In the genomic region with DNA sequence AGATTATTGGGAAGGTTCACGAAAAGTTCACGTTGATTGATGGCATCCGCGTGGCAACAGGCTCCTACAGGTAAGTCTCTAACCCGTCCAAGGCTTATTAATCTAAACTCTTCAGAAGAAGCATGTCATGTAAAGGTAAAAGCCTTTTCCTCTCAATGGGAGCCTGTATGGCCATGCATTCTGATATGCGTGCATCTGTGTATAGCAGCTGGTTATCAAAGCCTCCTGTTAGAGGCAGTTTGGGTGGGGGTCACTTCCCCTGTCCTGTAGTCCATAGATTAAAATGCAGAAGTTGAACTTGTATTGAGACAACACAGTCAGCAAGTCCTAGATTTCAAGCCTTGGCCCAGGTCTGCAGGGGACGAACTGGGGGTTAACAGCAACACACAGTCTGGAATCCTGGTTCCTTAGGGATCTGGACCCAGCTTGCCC, we compare ENCODE assay signal across 1 cellular context.
TF ChIP-seq lines count a peak whose summit lies in the region.

No MANE protein-coding gene starts in this region.

TF ChIP-seq in K562, 482 proteins besides CTCF, POLR2A, EP300 and RAD21 (continued from another document and continues in another):
- TF ChIP-seq, protein P1, sequence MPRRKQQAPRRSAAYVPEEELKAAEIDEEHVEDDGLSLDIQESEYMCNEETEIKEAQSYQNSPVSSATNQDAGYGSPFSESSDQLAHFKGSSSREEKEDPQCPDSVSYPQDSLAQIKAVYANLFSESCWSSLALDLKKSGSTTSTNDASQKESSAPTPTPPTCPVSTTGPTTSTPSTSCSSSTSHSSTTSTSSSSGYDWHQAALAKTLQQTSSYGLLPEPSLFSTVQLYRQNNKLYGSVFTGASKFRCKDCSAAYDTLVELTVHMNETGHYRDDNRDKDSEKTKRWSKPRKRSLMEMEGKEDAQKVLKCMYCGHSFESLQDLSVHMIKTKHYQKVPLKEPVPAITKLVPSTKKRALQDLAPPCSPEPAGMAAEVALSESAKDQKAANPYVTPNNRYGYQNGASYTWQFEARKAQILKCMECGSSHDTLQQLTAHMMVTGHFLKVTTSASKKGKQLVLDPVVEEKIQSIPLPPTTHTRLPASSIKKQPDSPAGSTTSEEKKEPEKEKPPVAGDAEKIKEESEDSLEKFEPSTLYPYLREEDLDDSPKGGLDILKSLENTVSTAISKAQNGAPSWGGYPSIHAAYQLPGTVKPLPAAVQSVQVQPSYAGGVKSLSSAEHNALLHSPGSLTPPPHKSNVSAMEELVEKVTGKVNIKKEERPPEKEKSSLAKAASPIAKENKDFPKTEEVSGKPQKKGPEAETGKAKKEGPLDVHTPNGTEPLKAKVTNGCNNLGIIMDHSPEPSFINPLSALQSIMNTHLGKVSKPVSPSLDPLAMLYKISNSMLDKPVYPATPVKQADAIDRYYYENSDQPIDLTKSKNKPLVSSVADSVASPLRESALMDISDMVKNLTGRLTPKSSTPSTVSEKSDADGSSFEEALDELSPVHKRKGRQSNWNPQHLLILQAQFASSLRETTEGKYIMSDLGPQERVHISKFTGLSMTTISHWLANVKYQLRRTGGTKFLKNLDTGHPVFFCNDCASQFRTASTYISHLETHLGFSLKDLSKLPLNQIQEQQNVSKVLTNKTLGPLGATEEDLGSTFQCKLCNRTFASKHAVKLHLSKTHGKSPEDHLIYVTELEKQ (CRISPR knock-in tag; IDR thresholded peaks at IDR 0.05): no peak
- TF ChIP-seq MEF2D (tag; conservative IDR thresholded peaks at IDR 0.05; ENCODE audit: low read depth) (peak; percentile 74; the same call in 1 of the 2 replicates), MXI1 (IDR thresholded peaks at IDR 0.05; ENCODE audit: low read depth, low read length) (peak; percentile 84; the same call in 1 of the 2 replicates), FOS (IDR thresholded peaks at IDR 0.05; ENCODE audit: extremely low read depth, insufficient read length) (no peak), SIRT6 (IDR thresholded peaks at IDR 0.05; ENCODE audit: low read depth, low read length) (no peak), PRPF4 (IDR thresholded peaks at IDR 0.05; ENCODE audit: insufficient read depth, low read depth, low read length, poor library complexity, severe bottlenecking) (no peak), XRCC4 (IDR thresholded peaks at IDR 0.05; ENCODE audit: extremely low read depth, insufficient read depth, insufficient read length) (no peak), GABPB1 (CRISPR knock-in tag; IDR thresholded peaks at IDR 0.05) (peak; percentile 63), ZNF263 (CRISPR knock-in tag; IDR thresholded peaks at IDR 0.05; ENCODE audit: borderline replicate concordance) (no peak; the same call in 1 of the 2 replicates), SRSF1 (IDR thresholded peaks at IDR 0.05; ENCODE audit: low read depth, low read length) (no peak), MIER1 (IDR thresholded peaks at IDR 0.05; ENCODE audit: low read depth) (no peak), ADNP (tag; IDR thresholded peaks at IDR 0.05) (no peak), ZNF778 (CRISPR knock-in tag; IDR thresholded peaks at IDR 0.05) (no peak), ZNF431 (CRISPR knock-in tag; IDR thresholded peaks at IDR 0.05) (0 out of 2 replicates have a peak, but pooled peaks have one; percentile 17), ZBTB7A (IDR thresholded peaks at IDR 0.05; ENCODE audit: borderline replicate concordance, control insufficient read depth, low read depth, low read length) (peak; percentile 90), CREB1 (IDR thresholded peaks at IDR 0.05) (peak; percentile 81), CREB1 (CRISPR knock-in tag; IDR thresholded peaks at IDR 0.05) (peak; percentile 25; the same call in 1 of the 2 replicates), MCM3 (IDR thresholded peaks at IDR 0.05) (no peak), JUND (IDR thresholded peaks at IDR 0.05; ENCODE audit: borderline replicate concordance, low read depth, low read length) (peak; percentile 65), JUND (tag; IDR thresholded peaks at IDR 0.05; ENCODE audit: borderline replicate concordance, low read depth, low read length) (no peak; the same call in 2 of the 3 replicates), ZKSCAN8 (CRISPR knock-in tag; IDR thresholded peaks at IDR 0.05) (peak; percentile 80; the same call in 1 of the 2 replicates), KLF1 (tag; IDR thresholded peaks at IDR 0.05) (peak; percentile 91), TSC22D4 (tag; IDR thresholded peaks at IDR 0.05) (no peak), CBX3 (IDR thresholded peaks at IDR 0.05; ENCODE audit: borderline replicate concordance in 1 of 2, low read length in 2 of 2) (peak in 1 of 2 experiments; percentile 49; a peak in 1 of 3 replicates), FOXA3 (CRISPR knock-in tag; conservative IDR thresholded peaks at IDR 0.05 in 1 of 2, IDR thresholded peaks at IDR 0.05 in 1 of 2) (peak; percentile 52 to 64; a peak in 1 of 4 replicates), ZNF76 (CRISPR knock-in tag; IDR thresholded peaks at IDR 0.05; ENCODE audit: borderline replicate concordance) (no peak), ZBED1 (IDR thresholded peaks at IDR 0.05) (peak; percentile 96), MCM5 (IDR thresholded peaks at IDR 0.05; ENCODE audit: low read depth) (no peak), BRD9 (IDR thresholded peaks at IDR 0.05; ENCODE audit: low read depth, partially characterized antibody) (no peak), TRIM24 (IDR thresholded peaks at IDR 0.05) (peak; percentile 99), IFI16 (CRISPR knock-in tag; IDR thresholded peaks at IDR 0.05) (no peak), POLR2AphosphoS2 (IDR thresholded peaks at IDR 0.05; ENCODE audit: low read length) (no peak; the same call in 1 of the 2 replicates), TEAD4 (IDR thresholded peaks at IDR 0.05; ENCODE audit: low read length) (peak; percentile 100), TEAD4 (CRISPR knock-in tag; IDR thresholded peaks at IDR 0.05; ENCODE audit: borderline replicate concordance) (no peak), LEF1 (IDR thresholded peaks at IDR 0.05) (peak; percentile 95)
- TF ChIP-seq, protein P2, sequence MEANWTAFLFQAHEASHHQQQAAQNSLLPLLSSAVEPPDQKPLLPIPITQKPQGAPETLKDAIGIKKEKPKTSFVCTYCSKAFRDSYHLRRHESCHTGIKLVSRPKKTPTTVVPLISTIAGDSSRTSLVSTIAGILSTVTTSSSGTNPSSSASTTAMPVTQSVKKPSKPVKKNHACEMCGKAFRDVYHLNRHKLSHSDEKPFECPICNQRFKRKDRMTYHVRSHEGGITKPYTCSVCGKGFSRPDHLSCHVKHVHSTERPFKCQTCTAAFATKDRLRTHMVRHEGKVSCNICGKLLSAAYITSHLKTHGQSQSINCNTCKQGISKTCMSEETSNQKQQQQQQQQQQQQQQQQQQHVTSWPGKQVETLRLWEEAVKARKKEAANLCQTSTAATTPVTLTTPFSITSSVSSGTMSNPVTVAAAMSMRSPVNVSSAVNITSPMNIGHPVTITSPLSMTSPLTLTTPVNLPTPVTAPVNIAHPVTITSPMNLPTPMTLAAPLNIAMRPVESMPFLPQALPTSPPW (CRISPR knock-in tag; IDR thresholded peaks at IDR 0.05): peak; percentile 87
- TF ChIP-seq, protein P3, sequence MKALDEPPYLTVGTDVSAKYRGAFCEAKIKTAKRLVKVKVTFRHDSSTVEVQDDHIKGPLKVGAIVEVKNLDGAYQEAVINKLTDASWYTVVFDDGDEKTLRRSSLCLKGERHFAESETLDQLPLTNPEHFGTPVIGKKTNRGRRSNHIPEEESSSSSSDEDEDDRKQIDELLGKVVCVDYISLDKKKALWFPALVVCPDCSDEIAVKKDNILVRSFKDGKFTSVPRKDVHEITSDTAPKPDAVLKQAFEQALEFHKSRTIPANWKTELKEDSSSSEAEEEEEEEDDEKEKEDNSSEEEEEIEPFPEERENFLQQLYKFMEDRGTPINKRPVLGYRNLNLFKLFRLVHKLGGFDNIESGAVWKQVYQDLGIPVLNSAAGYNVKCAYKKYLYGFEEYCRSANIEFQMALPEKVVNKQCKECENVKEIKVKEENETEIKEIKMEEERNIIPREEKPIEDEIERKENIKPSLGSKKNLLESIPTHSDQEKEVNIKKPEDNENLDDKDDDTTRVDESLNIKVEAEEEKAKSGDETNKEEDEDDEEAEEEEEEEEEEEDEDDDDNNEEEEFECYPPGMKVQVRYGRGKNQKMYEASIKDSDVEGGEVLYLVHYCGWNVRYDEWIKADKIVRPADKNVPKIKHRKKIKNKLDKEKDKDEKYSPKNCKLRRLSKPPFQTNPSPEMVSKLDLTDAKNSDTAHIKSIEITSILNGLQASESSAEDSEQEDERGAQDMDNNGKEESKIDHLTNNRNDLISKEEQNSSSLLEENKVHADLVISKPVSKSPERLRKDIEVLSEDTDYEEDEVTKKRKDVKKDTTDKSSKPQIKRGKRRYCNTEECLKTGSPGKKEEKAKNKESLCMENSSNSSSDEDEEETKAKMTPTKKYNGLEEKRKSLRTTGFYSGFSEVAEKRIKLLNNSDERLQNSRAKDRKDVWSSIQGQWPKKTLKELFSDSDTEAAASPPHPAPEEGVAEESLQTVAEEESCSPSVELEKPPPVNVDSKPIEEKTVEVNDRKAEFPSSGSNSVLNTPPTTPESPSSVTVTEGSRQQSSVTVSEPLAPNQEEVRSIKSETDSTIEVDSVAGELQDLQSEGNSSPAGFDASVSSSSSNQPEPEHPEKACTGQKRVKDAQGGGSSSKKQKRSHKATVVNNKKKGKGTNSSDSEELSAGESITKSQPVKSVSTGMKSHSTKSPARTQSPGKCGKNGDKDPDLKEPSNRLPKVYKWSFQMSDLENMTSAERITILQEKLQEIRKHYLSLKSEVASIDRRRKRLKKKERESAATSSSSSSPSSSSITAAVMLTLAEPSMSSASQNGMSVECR (CRISPR knock-in tag; IDR thresholded peaks at IDR 0.05): 0 out of 2 replicates have a peak, but pooled peaks have one; percentile 13
- TF ChIP-seq, protein P4, sequence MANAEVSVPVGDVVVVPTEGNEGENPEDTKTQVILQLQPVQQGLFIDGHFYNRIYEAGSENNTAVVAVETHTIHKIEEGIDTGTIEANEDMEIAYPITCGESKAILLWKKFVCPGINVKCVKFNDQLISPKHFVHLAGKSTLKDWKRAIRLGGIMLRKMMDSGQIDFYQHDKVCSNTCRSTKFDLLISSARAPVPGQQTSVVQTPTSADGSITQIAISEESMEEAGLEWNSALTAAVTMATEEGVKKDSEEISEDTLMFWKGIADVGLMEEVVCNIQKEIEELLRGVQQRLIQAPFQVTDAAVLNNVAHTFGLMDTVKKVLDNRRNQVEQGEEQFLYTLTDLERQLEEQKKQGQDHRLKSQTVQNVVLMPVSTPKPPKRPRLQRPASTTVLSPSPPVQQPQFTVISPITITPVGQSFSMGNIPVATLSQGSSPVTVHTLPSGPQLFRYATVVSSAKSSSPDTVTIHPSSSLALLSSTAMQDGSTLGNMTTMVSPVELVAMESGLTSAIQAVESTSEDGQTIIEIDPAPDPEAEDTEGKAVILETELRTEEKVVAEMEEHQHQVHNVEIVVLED (CRISPR knock-in tag; IDR thresholded peaks at IDR 0.05): no peak
- TF ChIP-seq, protein P5, sequence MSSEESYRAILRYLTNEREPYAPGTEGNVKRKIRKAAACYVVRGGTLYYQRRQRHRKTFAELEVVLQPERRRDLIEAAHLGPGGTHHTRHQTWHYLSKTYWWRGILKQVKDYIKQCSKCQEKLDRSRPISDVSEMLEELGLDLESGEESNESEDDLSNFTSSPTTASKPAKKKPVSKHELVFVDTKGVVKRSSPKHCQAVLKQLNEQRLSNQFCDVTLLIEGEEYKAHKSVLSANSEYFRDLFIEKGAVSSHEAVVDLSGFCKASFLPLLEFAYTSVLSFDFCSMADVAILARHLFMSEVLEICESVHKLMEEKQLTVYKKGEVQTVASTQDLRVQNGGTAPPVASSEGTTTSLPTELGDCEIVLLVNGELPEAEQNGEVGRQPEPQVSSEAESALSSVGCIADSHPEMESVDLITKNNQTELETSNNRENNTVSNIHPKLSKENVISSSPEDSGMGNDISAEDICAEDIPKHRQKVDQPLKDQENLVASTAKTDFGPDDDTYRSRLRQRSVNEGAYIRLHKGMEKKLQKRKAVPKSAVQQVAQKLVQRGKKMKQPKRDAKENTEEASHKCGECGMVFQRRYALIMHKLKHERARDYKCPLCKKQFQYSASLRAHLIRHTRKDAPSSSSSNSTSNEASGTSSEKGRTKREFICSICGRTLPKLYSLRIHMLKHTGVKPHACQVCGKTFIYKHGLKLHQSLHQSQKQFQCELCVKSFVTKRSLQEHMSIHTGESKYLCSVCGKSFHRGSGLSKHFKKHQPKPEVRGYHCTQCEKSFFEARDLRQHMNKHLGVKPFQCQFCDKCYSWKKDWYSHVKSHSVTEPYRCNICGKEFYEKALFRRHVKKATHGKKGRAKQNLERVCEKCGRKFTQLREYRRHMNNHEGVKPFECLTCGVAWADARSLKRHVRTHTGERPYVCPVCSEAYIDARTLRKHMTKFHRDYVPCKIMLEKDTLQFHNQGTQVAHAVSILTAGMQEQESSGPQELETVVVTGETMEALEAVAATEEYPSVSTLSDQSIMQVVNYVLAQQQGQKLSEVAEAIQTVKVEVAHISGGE (CRISPR knock-in tag; IDR thresholded peaks at IDR 0.05): peak in 1 of 3 experiments; percentile 82; a peak in 2 of 6 replicates
- TF ChIP-seq, protein P6, sequence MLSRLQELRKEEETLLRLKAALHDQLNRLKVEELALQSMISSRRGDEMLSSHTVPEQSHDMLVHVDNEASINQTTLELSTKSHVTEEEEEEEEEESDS (CRISPR knock-in tag; IDR thresholded peaks at IDR 0.05): no peak
- TF ChIP-seq, protein P7, sequence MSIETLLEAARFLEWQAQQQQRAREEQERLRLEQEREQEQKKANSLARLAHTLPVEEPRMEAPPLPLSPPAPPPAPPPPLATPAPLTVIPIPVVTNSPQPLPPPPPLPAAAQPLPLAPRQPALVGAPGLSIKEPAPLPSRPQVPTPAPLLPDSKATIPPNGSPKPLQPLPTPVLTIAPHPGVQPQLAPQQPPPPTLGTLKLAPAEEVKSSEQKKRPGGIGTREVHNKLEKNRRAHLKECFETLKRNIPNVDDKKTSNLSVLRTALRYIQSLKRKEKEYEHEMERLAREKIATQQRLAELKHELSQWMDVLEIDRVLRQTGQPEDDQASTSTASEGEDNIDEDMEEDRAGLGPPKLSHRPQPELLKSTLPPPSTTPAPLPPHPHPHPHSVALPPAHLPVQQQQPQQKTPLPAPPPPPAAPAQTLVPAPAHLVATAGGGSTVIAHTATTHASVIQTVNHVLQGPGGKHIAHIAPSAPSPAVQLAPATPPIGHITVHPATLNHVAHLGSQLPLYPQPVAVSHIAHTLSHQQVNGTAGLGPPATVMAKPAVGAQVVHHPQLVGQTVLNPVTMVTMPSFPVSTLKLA (conservative IDR thresholded peaks at IDR 0.05): peak; percentile 43 to 73; a peak in 1 of 4 replicates
- TF ChIP-seq, protein P8, sequence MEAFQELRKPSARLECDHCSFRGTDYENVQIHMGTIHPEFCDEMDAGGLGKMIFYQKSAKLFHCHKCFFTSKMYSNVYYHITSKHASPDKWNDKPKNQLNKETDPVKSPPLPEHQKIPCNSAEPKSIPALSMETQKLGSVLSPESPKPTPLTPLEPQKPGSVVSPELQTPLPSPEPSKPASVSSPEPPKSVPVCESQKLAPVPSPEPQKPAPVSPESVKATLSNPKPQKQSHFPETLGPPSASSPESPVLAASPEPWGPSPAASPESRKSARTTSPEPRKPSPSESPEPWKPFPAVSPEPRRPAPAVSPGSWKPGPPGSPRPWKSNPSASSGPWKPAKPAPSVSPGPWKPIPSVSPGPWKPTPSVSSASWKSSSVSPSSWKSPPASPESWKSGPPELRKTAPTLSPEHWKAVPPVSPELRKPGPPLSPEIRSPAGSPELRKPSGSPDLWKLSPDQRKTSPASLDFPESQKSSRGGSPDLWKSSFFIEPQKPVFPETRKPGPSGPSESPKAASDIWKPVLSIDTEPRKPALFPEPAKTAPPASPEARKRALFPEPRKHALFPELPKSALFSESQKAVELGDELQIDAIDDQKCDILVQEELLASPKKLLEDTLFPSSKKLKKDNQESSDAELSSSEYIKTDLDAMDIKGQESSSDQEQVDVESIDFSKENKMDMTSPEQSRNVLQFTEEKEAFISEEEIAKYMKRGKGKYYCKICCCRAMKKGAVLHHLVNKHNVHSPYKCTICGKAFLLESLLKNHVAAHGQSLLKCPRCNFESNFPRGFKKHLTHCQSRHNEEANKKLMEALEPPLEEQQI (IDR thresholded peaks at IDR 0.05): peak; percentile 94
